In genomic region chr3:12815078-12815477, GRCh38 we compare ENCODE assay signal across 25 cellular contexts. TPM values are rescaled to one million over a fixed set of nuclear protein-coding genes. Genes with fewer than 3 reads are reported as not detected.
"Had no signal": no experiment of that assay in that cellular context is flagged by ENCODE, and none has a peak within 500 bp of the region (broad histone marks: within the 10 kb centered on the region; RNA-seq: fewer than 3 reads in every experiment).

No MANE protein-coding gene starts in this region.

- H3K4me3 ChIP-seq: SJSA1, SK-N-MC had no signal

- H3K27ac Mint-ChIP-seq: IgD-negative memory B cell had no signal

- DNase-seq: KBM-7, MV-4-11, NCI-H1048, NCI-H1105, NCI-H1417, NCI-H1436 treated with DMSO at 0.1 percent for 48 hours, NCI-H1694, NCI-H1930, NCI-H2081, NCI-H2171, NCI-H226, NCI-H446, NCI-H510A, NCI-H524 treated with DMSO at 0.1 percent for 48 hours, NCI-H69, NCI-H774, Right ventricle myocardium superior, SIG-M5 had no signal

- H3K27ac ChIP-seq: SJSA1, SK-N-MC had no signal

- FAIRE-seq: RCC 7860 had no signal

- H3K36me3 ChIP-seq: SJSA1 had no signal

- H3K36me3 Mint-ChIP-seq: IgD-negative memory B cell had no signal

- H3K27me3 Mint-ChIP-seq: IgD-negative memory B cell had no signal

- H3K9me3 ChIP-seq: SJSA1 had no signal

- H3K27me3 ChIP-seq: SJSA1 had no signal

- H3K9me3 Mint-ChIP-seq: IgD-negative memory B cell had no signal

RNA-seq across cellular contexts. Expression of gene CAND2, which starts 18.6 kb away (rescaled TPM):
- total RNA-seq: MCF 10A had no signal

RNA-seq across cellular contexts. Expression of gene TMEM40, which starts 56.0 kb away (rescaled TPM):
- total RNA-seq: HT1080, LHCN-M2, SJSA1 had no signal
